Comparison of ENCODE assay signal across 2 cellular contexts in the genomic region with DNA sequence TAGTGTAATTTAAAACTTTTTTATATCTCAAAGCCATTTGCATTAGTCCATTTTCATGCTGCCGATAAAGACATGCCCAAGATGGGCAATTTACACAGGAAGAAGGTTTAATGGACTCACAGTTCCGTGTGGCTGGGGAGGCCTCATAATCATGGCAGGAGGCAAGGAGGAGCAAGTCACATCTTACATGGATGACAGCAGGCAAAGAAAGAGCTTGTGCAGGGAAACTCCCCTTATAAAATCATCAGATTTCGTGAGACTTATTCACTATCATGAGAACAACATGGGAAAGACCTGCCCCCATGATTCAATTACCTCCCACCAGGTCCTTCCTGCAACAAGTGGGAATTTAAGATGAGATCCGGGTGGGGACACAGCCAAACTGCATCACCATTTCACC. TPM values are rescaled to one million over a fixed set of nuclear protein-coding genes. Genes with fewer than 3 reads are reported as not detected.
"Had no signal": no experiment of that assay in that cellular context is flagged by ENCODE, and none has a peak within 500 bp of the region (broad histone marks: within the 10 kb centered on the region; RNA-seq: fewer than 3 reads in every experiment).

No MANE protein-coding gene starts in this region.

RNA-seq across cellular contexts. Expression of a gene that starts 2.8 kb away (rescaled TPM):
- total RNA-seq: natural killer cell had no signal
- polyA plus RNA-seq: naive thymus-derived CD4-positive, alpha-beta T cell had no signal
